ENCODE assay signal across 18 cellular contexts in the genomic region with DNA sequence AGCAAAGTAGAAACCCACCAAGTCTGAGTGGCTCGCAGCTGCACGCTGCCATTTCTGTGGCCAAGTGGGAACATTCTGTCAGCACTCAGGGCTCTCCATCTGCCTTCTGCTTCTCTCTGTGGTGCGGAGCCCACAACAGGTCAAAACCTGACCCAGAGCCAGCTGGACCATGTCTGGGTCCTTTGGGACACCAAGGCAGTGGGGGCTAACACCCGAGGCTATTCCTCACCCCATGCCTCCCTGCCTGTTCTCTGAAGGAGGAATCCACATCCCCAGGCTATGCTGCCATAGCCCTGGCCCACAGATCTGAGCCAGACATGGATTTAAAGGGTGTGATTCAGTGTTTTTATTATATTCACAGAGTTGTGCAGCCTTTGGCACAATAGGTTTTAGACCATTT.
DNase-seq lines count a peak whose midpoint lies in the region; ATAC-seq, FAIRE-seq and TF ChIP-seq lines count a peak whose summit lies in the region.
"Had no signal": no experiment of that assay in that cellular context is flagged by ENCODE, and none has a peak within 500 bp of the region (broad histone marks: within the 10 kb centered on the region; RNA-seq: fewer than 3 reads in every experiment).

No MANE protein-coding gene starts in this region.

- H4K91ac ChIP-seq in H1 (replicated peaks; ENCODE audit: insufficient read length, low read length), result no peak overlapping the region

- H3K4me2 ChIP-seq in BLaER1, result peak overlapping the region; percentile 46
- H3K4me2 ChIP-seq in GM23248 (ENCODE audit: unreplicated experiment), result no peak overlapping the region
- H3K4me2 ChIP-seq in H1 (ENCODE audit: insufficient read depth in 1 of 2, low read depth in 2 of 2, low read length in 2 of 2), result no peak overlapping the region
- H3K4me2 ChIP-seq in osteoblast (ENCODE audit: insufficient read depth, low read length), result no peak overlapping the region
- H3K4me2 ChIP-seq: KMS-11 had no signal

- TF ChIP-seq CTCF in H1 (IDR thresholded peaks at IDR 0.05; ENCODE audit: control extremely low read depth in 1 of 3, insufficient read depth in 1 of 3, low read depth in 1 of 3, low read length in 3 of 3), result no peak
- no peak for TF ChIP-seq CTCF in osteoblast (IDR thresholded peaks at IDR 0.05; ENCODE audit: extremely low read depth, low read depth, low read length)

- no peak overlapping the region for H3K18ac ChIP-seq in H1 (ENCODE audit: extremely low read depth, low read length)

- peak; percentile 9 for DNase-seq in GM23248
- DNase-seq in H1 (ENCODE audit: low read depth in 1 of 2, low spot score in 2 of 2), result no peak
- DNase-seq in osteoblast (ENCODE audit: insufficient read length, low spot score, missing footprints), result no peak
- no peak for DNase-seq in CD4-positive, alpha-beta memory T cell
- no peak for DNase-seq in activated naive CD4-positive, alpha-beta T cell treated with Interleukin-2 at 50 U/mL for 16 hours
- DNase-seq: 8988T; Calu3; CD4-positive, alpha-beta T cell had no signal

- POLR2A ChIA-PET in H1 (lab: Charles Lee; ENCODE audit: partially characterized antibody), result no interaction called here
- POLR2A ChIA-PET in CD4-positive, alpha-beta memory T cell (lab: Charles Lee; ENCODE audit: partially characterized antibody), result no interaction called here

- peaks cover 8% of the 10 kb centered on the region; the same call in 1 of the 2 replicates for H3K79me1 ChIP-seq in H1 (ENCODE audit: low read depth, low read length)

- no peaks in the 10 kb centered on the region for H3F3A ChIP-seq in GM23248 (ENCODE audit: insufficient read depth)

- no peak overlapping the region for H2BK120ac ChIP-seq in H1 (replicated peaks; ENCODE audit: low read depth, low read length)

- H3K23ac ChIP-seq in H1 (ENCODE audit: insufficient read length), result no peak overlapping the region

- H2AK5ac ChIP-seq in H1 (ENCODE audit: low read depth, low read length), result no peak overlapping the region

- no peak overlapping the region for H3K9ac ChIP-seq in BLaER1
- no peak overlapping the region for H3K9ac ChIP-seq in GM23248
- H3K9ac ChIP-seq in H1 (replicated peaks in 1 of 4; ENCODE audit: extremely low read depth in 1 of 4, low read depth in 3 of 4, low read length in 3 of 4), result no peak overlapping the region
- H3K9ac ChIP-seq: KMS-11 had no signal

- H2BK5ac ChIP-seq in H1 (ENCODE audit: low read depth, low read length), result no peak overlapping the region

- no peaks in the 10 kb centered on the region for H3K23me2 ChIP-seq in H1 (ENCODE audit: low read depth, low read length)

- no peak overlapping the region for H3K27ac Mint-ChIP-seq in CD4-positive, alpha-beta memory T cell
- H3K27ac Mint-ChIP-seq: B cell; CD4-positive, alpha-beta T cell had no signal

- intact Hi-C loops in CD4-positive, alpha-beta memory T cell (cut with micrococcal nuclease), result no loop called here

- no peak overlapping the region for H3K14ac ChIP-seq in H1 (ENCODE audit: insufficient read length)

- no peak overlapping the region for H2BK20ac ChIP-seq in H1 (ENCODE audit: low read length)

- no peaks in the 10 kb centered on the region for H3K36me3 Mint-ChIP-seq in CD4-positive, alpha-beta memory T cell

- H3K79me2 ChIP-seq in GM23248 (ENCODE audit: insufficient read depth) (no peaks in the 10 kb centered on the region), H1 (ENCODE audit: control insufficient read depth in 1 of 2, insufficient read depth in 2 of 2, low read length in 2 of 2) (peaks cover 8 to 71% of the 10 kb centered on the region in 2 experiments), osteoblast (ENCODE audit: insufficient read depth, low read length) (no peaks in the 10 kb centered on the region)

- H4K20me1 ChIP-seq in BLaER1 (no peaks in the 10 kb centered on the region), GM23248 (ENCODE audit: insufficient read depth) (no peaks in the 10 kb centered on the region), H1 (replicated peaks in 1 of 2; ENCODE audit: control insufficient read depth in 1 of 2, insufficient read depth in 2 of 2, low read length in 2 of 2) (peaks cover 5 to 9% of the 10 kb centered on the region in 2 experiments), osteoblast (ENCODE audit: insufficient read depth, low read length) (no peaks in the 10 kb centered on the region)

- H3K27me3 ChIP-seq in BLaER1, result no peaks in the 10 kb centered on the region
- H3K27me3 ChIP-seq in GM23248 (replicated peaks; ENCODE audit: insufficient read depth), result no peaks in the 10 kb centered on the region; the same call in 1 of the 2 replicates
- H3K27me3 ChIP-seq in H1 (replicated peaks in 1 of 4; ENCODE audit: control insufficient read depth in 3 of 4, extremely low read depth in 1 of 4, insufficient read depth in 3 of 4, low read length in 3 of 4), result no peaks in the 10 kb centered on the region; a peak in 1 of 7 replicates
- no peaks in the 10 kb centered on the region for H3K27me3 ChIP-seq in osteoblast (ENCODE audit: insufficient read depth, low read length)
- H3K27me3 ChIP-seq in CD4-positive, alpha-beta memory T cell (ENCODE audit: insufficient read depth, low read length), result no peaks in the 10 kb centered on the region

- H3K4me3 Mint-ChIP-seq in CD4-positive, alpha-beta memory T cell, result no peak overlapping the region
- H3K4me3 Mint-ChIP-seq: B cell; CD4-positive, alpha-beta T cell had no signal

- H3K27ac ChIP-seq in BLaER1 (no peak overlapping the region), GM23248 (no peak overlapping the region), H1 (ENCODE audit: low read depth, low read length) (no peak overlapping the region), osteoblast (ENCODE audit: low read depth, low read length) (no peak overlapping the region)
- H3K27ac ChIP-seq in CD4-positive, alpha-beta memory T cell (ENCODE audit: low read depth, low read length), result no peak overlapping the region
- H3K27ac ChIP-seq: C4-2B, HL-60, KMS-11 had no signal

- no peak overlapping the region for H4K5ac ChIP-seq in H1 (ENCODE audit: insufficient read length, low read depth, low read length)

- 0 out of 2 replicates have a peak overlapping the region, but pooled peaks have one; percentile 4 for H2BK12ac ChIP-seq in H1 (ENCODE audit: low read depth, low read length)

- H2AFZ ChIP-seq in GM23248 (no peak overlapping the region), H1 (ENCODE audit: low read length) (no peak overlapping the region), osteoblast (ENCODE audit: low read length) (peak overlapping the region; percentile 25)

- TF ChIP-seq RAD21 in H1 (IDR thresholded peaks at IDR 0.05 in 1 of 2, conservative IDR thresholded peaks at IDR 0.05 in 1 of 2; ENCODE audit: low read depth in 2 of 2, low read length in 2 of 2), result no peak

- H3K4me3 ChIP-seq in BLaER1 (no peak overlapping the region), GM23248 (no peak overlapping the region), H1 (ENCODE audit: extremely low read depth in 1 of 4, insufficient read depth in 2 of 4, low read depth in 3 of 4, low read length in 4 of 4) (no peak overlapping the region), osteoblast (ENCODE audit: insufficient read depth, low read length) (no peak overlapping the region)
- H3K4me3 ChIP-seq in CD4-positive, alpha-beta memory T cell (ENCODE audit: low read length in 2 of 2), result no peak overlapping the region
- H3K4me3 ChIP-seq: HAP-1 had no signal

- no peak for ATAC-seq in GM18867 (IDR thresholded peaks at IDR 0.05; ENCODE audit: unreplicated experiment)

- WGBS in GM23248 (ENCODE audit: low coverage in 1 of 2, low lambda C conversion rate in 2 of 2, missing lambda C conversion rate in 2 of 2), 2 experiments, result 26% methylated on average over 4 of the region's 4 CpGs
- 94% methylated on average over 4 of the region's 4 CpGs; no CpG with 5 or more reads in 1 of the 2 experiments for WGBS in H1 (ENCODE audit: extremely low coverage in 1 of 2, insufficient coverage in 1 of 2, insufficient read length in 1 of 2, insufficient replicate concordance in 2 of 2, low coverage in 1 of 2, low lambda C conversion rate in 2 of 2, missing lambda C conversion rate in 1 of 2), 2 experiments

- H3K4ac ChIP-seq in H1 (replicated peaks; ENCODE audit: insufficient read length, low read depth, low read length), result no peak overlapping the region

- H3K36me3 ChIP-seq in BLaER1, result no peaks in the 10 kb centered on the region
- no peaks in the 10 kb centered on the region for H3K36me3 ChIP-seq in GM23248 (ENCODE audit: low read depth)
- peaks cover 0 to 6% (median 2%) of the 10 kb centered on the region in 4 experiments; a peak in 2 of 8 replicates for H3K36me3 ChIP-seq in H1 (ENCODE audit: control insufficient read depth in 2 of 4, insufficient read depth in 4 of 4, low read length in 3 of 4)
- H3K36me3 ChIP-seq in osteoblast (ENCODE audit: insufficient read depth, low read length), result no peaks in the 10 kb centered on the region
- no peaks in the 10 kb centered on the region for H3K36me3 ChIP-seq in CD4-positive, alpha-beta memory T cell (ENCODE audit: insufficient read depth, low read length)
- H3K36me3 ChIP-seq: HAP-1 had no signal

- in situ Hi-C loops in GM23248 (cut with MboI), result no loop called here

- H3K9me2 ChIP-seq in GM23248 (ENCODE audit: insufficient read depth), result no peaks in the 10 kb centered on the region

- TF ChIP-seq POLR2A in H1 (IDR thresholded peaks at IDR 0.05; ENCODE audit: control extremely low read depth in 1 of 2, low read depth in 2 of 2, low read length in 2 of 2), result no peak

- peaks cover 12% of the 10 kb centered on the region for H3K4me1 ChIP-seq in BLaER1
- H3K4me1 ChIP-seq in GM23248 (ENCODE audit: insufficient read depth), result no peaks in the 10 kb centered on the region
- peaks cover 3 to 10% (median 6%) of the 10 kb centered on the region in 4 experiments; a peak in 4 of 7 replicates for H3K4me1 ChIP-seq in H1 (replicated peaks in 1 of 4; ENCODE audit: control insufficient read depth in 3 of 4, insufficient read depth in 4 of 4, low read length in 3 of 4)
- no peaks in the 10 kb centered on the region for H3K4me1 ChIP-seq in osteoblast (ENCODE audit: insufficient read depth, low read length)
- peaks cover 4% of the 10 kb centered on the region for H3K4me1 ChIP-seq in CD4-positive, alpha-beta memory T cell (ENCODE audit: insufficient read depth, low read length)
- H3K4me1 ChIP-seq: HAP-1 had no signal

- no peak overlapping the region for H4K8ac ChIP-seq in H1 (ENCODE audit: extremely low read depth, insufficient read depth, low read length)

- H2BK15ac ChIP-seq in H1 (ENCODE audit: low read length), result no peak overlapping the region

- H3K4me1 Mint-ChIP-seq in CD4-positive, alpha-beta memory T cell, result peaks cover 4 to 9% (median 6%) of the 10 kb centered on the region in 4 donors
- H3K4me1 Mint-ChIP-seq: B cell had no signal

- peaks cover 0 to 2% (median 0%) of the 10 kb centered on the region in 8 donors for H3K9me3 Mint-ChIP-seq in CD4-positive, alpha-beta memory T cell

- CTCF ChIA-PET in H1 (lab: Charles Lee; ENCODE audit: partially characterized antibody), result interaction anchor here (0.9 to 1.3 kb wide), 3 partner anchors 10 to 104 kb away, joined by 4 to 5 read pairs (median 4); no protein-coding TSS in a partner anchor
- CTCF ChIA-PET in CD4-positive, alpha-beta memory T cell (lab: Charles Lee; ENCODE audit: partially characterized antibody), result no interaction called here

- no peak for FAIRE-seq in H1 (lab: Jason Lieb, UNC)
- FAIRE-seq: G401.6, GM12891, GM18507 had no signal

- TF ChIP-seq EP300 in H1 (IDR thresholded peaks at IDR 0.05; ENCODE audit: borderline replicate concordance in 1 of 2, low read depth in 2 of 2, low read length in 2 of 2), result no peak

- H3K27me3 Mint-ChIP-seq in CD4-positive, alpha-beta memory T cell, result peaks cover 0 to 1% of the 10 kb centered on the region in 2 donors
- H3K27me3 Mint-ChIP-seq: B cell; CD4-positive, alpha-beta T cell had no signal

- no peak overlapping the region for H3K56ac ChIP-seq in H1 (replicated peaks; ENCODE audit: insufficient read length, low read depth, low read length)

- no peaks in the 10 kb centered on the region for H3K9me3 ChIP-seq in BLaER1
- H3K9me3 ChIP-seq in GM23248 (ENCODE audit: low read depth), result no peaks in the 10 kb centered on the region
- peaks cover 0 to 5% of the 10 kb centered on the region in 2 experiments; a peak in 2 of 4 replicates for H3K9me3 ChIP-seq in H1 (ENCODE audit: insufficient read depth in 2 of 2, low read depth in 1 of 2, low read length in 1 of 2)
- H3K9me3 ChIP-seq in osteoblast (ENCODE audit: low read depth, low read length), result no peaks in the 10 kb centered on the region
- H3K9me3 ChIP-seq in CD4-positive, alpha-beta memory T cell (ENCODE audit: control insufficient read depth in 1 of 2, low read length in 2 of 2), result no peaks in the 10 kb centered on the region
- H3K9me3 ChIP-seq: HAP-1 had no signal
